8 cellular contexts compared by ENCODE assay signal in genomic region chr14:58151701-58152568, GRCh38. TPM values are rescaled to one million over a fixed set of nuclear protein-coding genes. Genes with fewer than 3 reads are reported as not detected.
DNase-seq lines count a peak whose midpoint lies in the region; ATAC-seq, FAIRE-seq and TF ChIP-seq lines count a peak whose summit lies in the region.

Gene ARMH4 (minus strand): TSS chr14:58152213. CDS start chr14:58139358, 12,855 bp downstream.

- ATAC-seq in GM21576 (IDR thresholded peaks at IDR 0.05; ENCODE audit: unreplicated experiment) (peak; percentile 97), naive B cell (ENCODE audit: low read depth in 2 of 2) (peak; percentile 95)
- ATAC-seq in stimulated activated memory B cell treated with anti-CD40 and anti-IgM and Interleukin-4, amounts not matched to agents 10 μg/mL and 1 μg/mL and 100 μg/mL, for 72 hours, result peak; percentile 88

- peak within 1 kb of the TSS; percentile 3 for H3K9ac ChIP-seq in fibroblast of lung (ENCODE audit: insufficient read depth, low read length)

- no peaks in the 10 kb centered on the region for H3K4me1 ChIP-seq in fibroblast of lung (ENCODE audit: control insufficient read depth, extremely low read depth, insufficient read depth, low read length)

- H4K20me1 ChIP-seq in fibroblast of lung (ENCODE audit: control insufficient read depth, extremely low read depth, insufficient read depth, low read length), result peaks cover 1% of the 10 kb centered on the region

- H3K27me3 Mint-ChIP-seq in IgD-negative memory B cell, result peaks cover 34% of the 10 kb centered on the region
- peaks cover 53% of the 10 kb centered on the region for H3K27me3 Mint-ChIP-seq in activated T-helper 1 cell treated with anti-CD3 and anti-CD28 coated beads, Interleukin-12 subunit alpha, Interleukin-12 subunit beta, Interleukin-2, Interleukin-4 antibody, amounts not matched to agents 30 ng/mL and 10 ng/mL and 1 ng/mL, durations not matched to agents 14 hours and 24 hours and 36 hours (ENCODE audit: insufficient read depth)
- H3K27me3 Mint-ChIP-seq in naive B cell, result peaks cover 54 to 72% (median 55%) of the 10 kb centered on the region in 3 donors
- peaks cover 76% of the 10 kb centered on the region for H3K27me3 Mint-ChIP-seq in stimulated activated memory B cell treated with anti-CD40 and anti-IgM and Interleukin-4, amounts not matched to agents 10 μg/mL and 1 μg/mL and 100 μg/mL, for 72 hours

- no peak within 1 kb of the TSS for H3K27ac Mint-ChIP-seq in IgD-negative memory B cell
- no peak within 1 kb of the TSS for H3K27ac Mint-ChIP-seq in activated T-helper 1 cell treated with anti-CD3 and anti-CD28 coated beads, Interleukin-12 subunit alpha, Interleukin-12 subunit beta, Interleukin-2, Interleukin-4 antibody, amounts not matched to agents 30 ng/mL and 10 ng/mL and 1 ng/mL, durations not matched to agents 14 hours and 24 hours and 36 hours
- peak within 1 kb of the TSS in 1 of 6 donors; percentile 10 for H3K27ac Mint-ChIP-seq in naive B cell
- no peak within 1 kb of the TSS for H3K27ac Mint-ChIP-seq in stimulated activated memory B cell treated with anti-CD40 and anti-IgM and Interleukin-4, amounts not matched to agents 10 μg/mL and 1 μg/mL and 100 μg/mL, for 72 hours

- no peak for TF ChIP-seq CTCF in D721Med (IDR thresholded peaks at IDR 0.05; ENCODE audit: insufficient read depth, missing control alignments)
- TF ChIP-seq CTCF in fibroblast of lung (conservative IDR thresholded peaks at IDR 0.05 in 1 of 2, IDR thresholded peaks at IDR 0.05 in 1 of 2; ENCODE audit: low read depth in 1 of 2, low read length in 2 of 2), result no peak

- H3K36me3 Mint-ChIP-seq in IgD-negative memory B cell, result no peaks in the 10 kb centered on the region
- no peaks in the 10 kb centered on the region for H3K36me3 Mint-ChIP-seq in activated T-helper 1 cell treated with anti-CD3 and anti-CD28 coated beads, Interleukin-12 subunit alpha, Interleukin-12 subunit beta, Interleukin-2, Interleukin-4 antibody, amounts not matched to agents 30 ng/mL and 10 ng/mL and 1 ng/mL, durations not matched to agents 14 hours and 24 hours and 36 hours (ENCODE audit: low read depth)
- H3K36me3 Mint-ChIP-seq in naive B cell, result no peaks in the 10 kb centered on the region
- H3K36me3 Mint-ChIP-seq in stimulated activated memory B cell treated with anti-CD40 and anti-IgM and Interleukin-4, amounts not matched to agents 10 μg/mL and 1 μg/mL and 100 μg/mL, for 72 hours, result no peaks in the 10 kb centered on the region

- peaks cover 8% of the 10 kb centered on the region for H3K27me3 ChIP-seq in fibroblast of lung (ENCODE audit: control insufficient read depth, insufficient read depth, low read length)

- no peak for FAIRE-seq in D721Med (lab: Jason Lieb, UNC)

- H3K9me3 Mint-ChIP-seq in IgD-negative memory B cell (peaks cover 0 to 2% (median 0%) of the 10 kb centered on the region in 3 donors), naive B cell (no peaks in the 10 kb centered on the region)
- H3K9me3 Mint-ChIP-seq in activated T-helper 1 cell treated with anti-CD3 and anti-CD28 coated beads, Interleukin-12 subunit alpha, Interleukin-12 subunit beta, Interleukin-2, Interleukin-4 antibody, amounts not matched to agents 30 ng/mL and 10 ng/mL and 1 ng/mL, durations not matched to agents 14 hours and 24 hours and 36 hours, result no peaks in the 10 kb centered on the region
- H3K9me3 Mint-ChIP-seq in stimulated activated memory B cell treated with anti-CD40 and anti-IgM and Interleukin-4, amounts not matched to agents 10 μg/mL and 1 μg/mL and 100 μg/mL, for 72 hours, result no peaks in the 10 kb centered on the region

- no peaks in the 10 kb centered on the region for H3K9me3 ChIP-seq in fibroblast of lung (ENCODE audit: control insufficient read depth, insufficient read depth, low read depth, low read length)

- no peak within 1 kb of the TSS for H3K27ac ChIP-seq in fibroblast of lung (ENCODE audit: insufficient read depth, low read length)

- peak; percentile 79 for DNase-seq in D721Med (ENCODE audit: insufficient read length, low spot score)
- peak; percentile 38 for DNase-seq in OCI-M2 (lab: John Stamatoyannopoulos, UW; ENCODE audit: unreplicated experiment)
- peak; percentile 66 for DNase-seq in activated T-helper 1 cell treated with anti-CD3 and anti-CD28 coated beads, Interleukin-12 subunit alpha, Interleukin-12 subunit beta, Interleukin-2, Interleukin-4 antibody, amounts not matched to agents 30 ng/mL and 10 ng/mL and 1 ng/mL, durations not matched to agents 14 hours and 24 hours and 36 hours (ENCODE audit: low spot score)
- DNase-seq in fibroblast of lung (ENCODE audit: low read depth in 2 of 2), result peak; percentile 76 to 86
- DNase-seq in naive B cell, result peak; percentile 56

- H3K4me1 Mint-ChIP-seq in IgD-negative memory B cell (peaks cover 0 to 11% (median 11%) of the 10 kb centered on the region in 3 donors), naive B cell (peaks cover 13 to 20% (median 19%) of the 10 kb centered on the region in 3 donors)
- H3K4me1 Mint-ChIP-seq in activated T-helper 1 cell treated with anti-CD3 and anti-CD28 coated beads, Interleukin-12 subunit alpha, Interleukin-12 subunit beta, Interleukin-2, Interleukin-4 antibody, amounts not matched to agents 30 ng/mL and 10 ng/mL and 1 ng/mL, durations not matched to agents 14 hours and 24 hours and 36 hours (ENCODE audit: low read depth), result peaks cover 21% of the 10 kb centered on the region
- peaks cover 16% of the 10 kb centered on the region for H3K4me1 Mint-ChIP-seq in stimulated activated memory B cell treated with anti-CD40 and anti-IgM and Interleukin-4, amounts not matched to agents 10 μg/mL and 1 μg/mL and 100 μg/mL, for 72 hours

- intact Hi-C loops in activated T-helper 1 cell treated with anti-CD3 and anti-CD28 coated beads, Interleukin-12 subunit alpha, Interleukin-12 subunit beta, Interleukin-2, Interleukin-4 antibody, amounts not matched to agents 30 ng/mL and 10 ng/mL and 1 ng/mL, durations not matched to agents 14 hours and 24 hours and 36 hours (cut with micrococcal nuclease), result no loop called here

- H3K4me3 ChIP-seq in fibroblast of lung (replicated peaks in 1 of 4; ENCODE audit: control extremely low read depth in 1 of 4, insufficient read depth in 1 of 4, low read depth in 3 of 4, low read length in 4 of 4), result peak within 1 kb of the TSS; percentile 64 to 76 (median 76)

- H3K4me3 Mint-ChIP-seq in IgD-negative memory B cell (peak within 1 kb of the TSS; percentile 81 to 95 (median 89)), naive B cell (peak within 1 kb of the TSS; percentile 79 to 92 (median 85))
- peak within 1 kb of the TSS; percentile 80 for H3K4me3 Mint-ChIP-seq in activated T-helper 1 cell treated with anti-CD3 and anti-CD28 coated beads, Interleukin-12 subunit alpha, Interleukin-12 subunit beta, Interleukin-2, Interleukin-4 antibody, amounts not matched to agents 30 ng/mL and 10 ng/mL and 1 ng/mL, durations not matched to agents 14 hours and 24 hours and 36 hours
- peak within 1 kb of the TSS; percentile 75 for H3K4me3 Mint-ChIP-seq in stimulated activated memory B cell treated with anti-CD40 and anti-IgM and Interleukin-4, amounts not matched to agents 10 μg/mL and 1 μg/mL and 100 μg/mL, for 72 hours

- no peaks in the 10 kb centered on the region for H3K36me3 ChIP-seq in fibroblast of lung (ENCODE audit: control insufficient read depth, insufficient read depth, low read length)

- peak within 1 kb of the TSS; percentile 97 for H3K4me2 ChIP-seq in fibroblast of lung (ENCODE audit: extremely low read depth, insufficient read depth, low read length)

- H3K79me2 ChIP-seq in fibroblast of lung (ENCODE audit: control insufficient read depth, insufficient read depth, low read length), result no peaks in the 10 kb centered on the region

- H2AFZ ChIP-seq in fibroblast of lung (ENCODE audit: low read length), result peak within 1 kb of the TSS; percentile 94

RNA-seq across cellular contexts. Expression of gene ARMH4, which starts in this region (rescaled TPM):
- polyA plus RNA-seq in IgD-negative memory B cell (0.50 TPM), fibroblast of lung (6.8 and 18.7 TPM in 2 replicates), naive B cell (ENCODE audit: low read depth in 6 of 6) (under 1 TPM in 3 of 6 donors, not detected in 3; 0.82 to 0.95 (median 0.84) TPM)
- total RNA-seq in activated T-helper 1 cell treated with anti-CD3 and anti-CD28 coated beads, Interleukin-12 subunit alpha, Interleukin-12 subunit beta, Interleukin-2, Interleukin-4 antibody, amounts not matched to agents 30 ng/mL and 10 ng/mL and 1 ng/mL, durations not matched to agents 14 hours and 24 hours and 36 hours, result not detected in 2 replicates
- 3.6 and 6.3 TPM in 2 replicates for total RNA-seq in fibroblast of lung
- polyA plus RNA-seq in fibroblast of lung (2012), result 4.7 and 7.0 TPM in 2 replicates
- polyA minus RNA-seq in fibroblast of lung (ENCODE audit: low replicate concordance), result 2.9 and 6.5 TPM in 2 replicates

Comparison
In these comparisons a context has a peak if more than half of its experiments do, and no peak if none do; other contexts are left out.
1. Peak in DNase-seq in activated T-helper 1 cell treated with anti-CD3 and anti-CD28 coated beads, Interleukin-12 subunit alpha, Interleukin-12 subunit beta, Interleukin-2, Interleukin-4 antibody, amounts not matched to agents 30 ng/mL and 10 ng/mL and 1 ng/mL, durations not matched to agents 14 hours and 24 hours and 36 hours; RNA of the gene not detected or under 1 TPM.
2. Peak in DNase-seq and ATAC-seq in naive B cell; RNA of the gene not detected or under 1 TPM.